In the genomic region with DNA sequence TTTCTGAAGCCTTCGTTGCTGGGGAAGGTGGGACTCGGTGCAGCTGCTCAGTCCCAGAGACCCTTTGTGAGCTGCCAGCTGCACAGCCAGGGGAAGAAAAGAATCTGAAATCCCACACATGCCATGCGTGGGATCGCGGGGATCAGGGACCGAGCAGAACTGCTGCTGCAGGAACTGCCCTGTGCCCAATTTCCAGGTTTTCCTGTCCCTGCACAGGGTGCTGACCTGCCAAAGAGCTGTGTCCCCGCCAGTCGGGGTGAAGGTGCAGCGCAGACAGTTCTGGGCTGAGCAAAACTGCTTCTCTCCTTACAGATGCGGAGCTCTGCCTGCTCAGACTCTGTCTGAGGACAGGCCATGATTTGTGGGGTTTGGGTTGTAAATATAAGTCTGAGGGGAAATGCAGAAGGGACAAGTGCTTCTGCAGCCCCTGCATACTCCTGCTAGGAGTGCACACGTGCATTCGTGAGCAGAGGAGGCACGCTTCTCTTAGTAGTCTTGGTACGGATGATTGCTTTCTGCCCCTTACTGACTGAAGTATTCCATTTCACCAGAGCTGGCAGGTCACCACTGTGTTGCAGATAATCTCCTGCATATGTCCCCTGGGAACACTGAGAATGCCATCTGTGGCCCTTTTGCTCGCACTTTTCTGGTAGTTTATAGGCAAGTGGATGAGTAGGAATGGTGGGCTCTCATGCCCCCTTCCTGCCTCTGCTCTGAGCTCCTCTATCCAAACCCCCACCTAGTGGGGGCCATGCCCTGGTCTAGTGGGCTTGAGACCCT, we compare ENCODE assay signal across 19 cellular contexts.
DNase-seq lines count a peak whose midpoint lies in the region; ATAC-seq and TF ChIP-seq lines count a peak whose summit lies in the region.
"Had no signal": no experiment of that assay in that cellular context is flagged by ENCODE, and none has a peak within 500 bp of the region (broad histone marks: within the 10 kb centered on the region; RNA-seq: fewer than 3 reads in every experiment).

No MANE protein-coding gene starts in this region.

- H3K27ac ChIP-seq in trophoblast cell (ENCODE audit: low read depth, low read length), result no peak overlapping the region
- H3K27ac ChIP-seq in A673 (ENCODE audit: low read depth, low read length, poor library complexity, severe bottlenecking), result no peak overlapping the region
- H3K27ac ChIP-seq: A549, SJCRH30 had no signal

- H3K4me2 ChIP-seq in trophoblast cell (ENCODE audit: low read length), result no peak overlapping the region
- H3K4me2 ChIP-seq: A549 had no signal

- no peak overlapping the region for H4K12ac ChIP-seq in trophoblast cell (ENCODE audit: low read depth, low read length)

- BruUV-seq in A673 (replicated peaks; lab: Mats Ljungman, UMichigan), result no TSS peak

- H3K9me3 Mint-ChIP-seq in activated naive CD4-positive, alpha-beta T cell treated with anti-CD3 and anti-CD28 coated beads, Interleukin-2, amount 50 U/mL, for 72 hours, result no peaks in the 10 kb centered on the region
- H3K9me3 Mint-ChIP-seq: CD4-positive, CD25-positive, alpha-beta regulatory T cell; T-cell had no signal

- no peak overlapping the region for H3K23ac ChIP-seq in trophoblast cell (ENCODE audit: low read length)

- H3K14ac ChIP-seq in trophoblast cell (ENCODE audit: low read length), result peak overlapping the region; percentile 54

- peak overlapping the region; percentile 62 for H2BK5ac ChIP-seq in trophoblast cell (ENCODE audit: low read depth, low read length, poor library complexity)

- H3K4me1 ChIP-seq in trophoblast cell (ENCODE audit: control insufficient read depth in 1 of 2, insufficient read depth in 2 of 2, low read length in 2 of 2) (peaks cover 36 to 52% of the 10 kb centered on the region in 2 experiments), A673 (ENCODE audit: insufficient read depth, low read length, poor library complexity, severe bottlenecking) (no peaks in the 10 kb centered on the region)
- H3K4me1 ChIP-seq: A549 had no signal

- H3K27ac Mint-ChIP-seq in activated naive CD4-positive, alpha-beta T cell treated with anti-CD3 and anti-CD28 coated beads, Interleukin-2, amount 50 U/mL, for 72 hours, result peak overlapping the region in 1 of 2 donors; percentile 36
- H3K27ac Mint-ChIP-seq: CD4-positive, CD25-positive, alpha-beta regulatory T cell; T-cell had no signal

- CTCF ChIA-PET in A673 (lab: Charles Lee), result no interaction called here

- POLR2A ChIA-PET in A673 (lab: Charles Lee; ENCODE audit: low non-redundant PET), result no interaction called here

- peak overlapping the region; percentile 48 for H4K91ac ChIP-seq in trophoblast cell (ENCODE audit: low read depth, low read length)

- peak overlapping the region; percentile 41 for H2BK12ac ChIP-seq in trophoblast cell (ENCODE audit: low read length)

- H3K27me3 ChIP-seq in trophoblast cell (ENCODE audit: insufficient read depth, low read length) (no peaks in the 10 kb centered on the region), A673 (replicated peaks; ENCODE audit: insufficient read depth, low read depth, low read length, poor library complexity) (no peaks in the 10 kb centered on the region)
- H3K27me3 ChIP-seq: SJCRH30 had no signal

- no peak overlapping the region for H3K4ac ChIP-seq in trophoblast cell (ENCODE audit: low read depth, low read length)

- DNase-seq in D341Med (ENCODE audit: low spot score), result peak; percentile 69
- peak; percentile 62 for DNase-seq in NCI-H1694 treated with DMSO at 0.1 percent for 48 hours (lab: John Stamatoyannopoulos, UW)
- peak; percentile 83 for DNase-seq in NCI-H82 (lab: John Stamatoyannopoulos, UW)
- DNase-seq in trophoblast cell, result no peak
- DNase-seq in kidney glomerular epithelial cell (lab: John Stamatoyannopoulos, UW), result no peak
- no peak for DNase-seq in activated naive CD4-positive, alpha-beta T cell treated with anti-CD3 and anti-CD28 coated beads, Interleukin-2, amount 50 U/mL, for 72 hours (ENCODE audit: low spot score in 2 of 2)
- DNase-seq in A673 (ENCODE audit: low spot score), result no peak
- DNase-seq: CD4-positive, CD25-positive, alpha-beta regulatory T cell; GOT3; HCEC 1CT; Kasumi-1; NCI-H1930; NCI-H446 treated with DMSO at 0.1 percent for 48 hours; NCI-H748 treated with DMSO at 0.1 percent for 48 hours; OCI-M1; SJCRH30; T-cell had no signal

- no peak for ATAC-seq in GM18868 (IDR thresholded peaks at IDR 0.05; ENCODE audit: unreplicated experiment)
- no peak for ATAC-seq in activated naive CD4-positive, alpha-beta T cell treated with anti-CD3 and anti-CD28 coated beads, Interleukin-2, amount 50 U/mL, for 72 hours
- ATAC-seq: A549, T-cell had no signal

- H3K18ac ChIP-seq in trophoblast cell (ENCODE audit: low read length), result peak overlapping the region; percentile 69

- peaks cover 9% of the 10 kb centered on the region for H3K79me2 ChIP-seq in trophoblast cell (ENCODE audit: control insufficient read depth, insufficient read depth, low read length, poor library complexity)

- H3K9ac ChIP-seq in trophoblast cell (ENCODE audit: low read length), result no peak overlapping the region

- H3K36me3 ChIP-seq in trophoblast cell (ENCODE audit: control insufficient read depth in 1 of 2, insufficient read depth in 2 of 2, low read length in 2 of 2) (peaks cover 13 to 21% of the 10 kb centered on the region in 2 experiments), A673 (ENCODE audit: insufficient read depth, low read length, poor library complexity, severe bottlenecking) (no peaks in the 10 kb centered on the region)
- H3K36me3 ChIP-seq: SJCRH30 had no signal

- no peaks in the 10 kb centered on the region for H3K36me3 Mint-ChIP-seq in activated naive CD4-positive, alpha-beta T cell treated with anti-CD3 and anti-CD28 coated beads, Interleukin-2, amount 50 U/mL, for 72 hours
- H3K36me3 Mint-ChIP-seq: CD4-positive, CD25-positive, alpha-beta regulatory T cell; T-cell had no signal

- H2AFZ ChIP-seq in trophoblast cell (ENCODE audit: insufficient read depth, low read length, poor library complexity), result no peak overlapping the region

- no peaks in the 10 kb centered on the region for H3K9me3 ChIP-seq in trophoblast cell (ENCODE audit: insufficient read depth, low read depth, low read length)
- no peaks in the 10 kb centered on the region for H3K9me3 ChIP-seq in A673 (ENCODE audit: low read depth, low read length, poor library complexity, severe bottlenecking)
- H3K9me3 ChIP-seq: A549, SJCRH30 had no signal

- peaks cover 38% of the 10 kb centered on the region for H3K79me1 ChIP-seq in trophoblast cell (ENCODE audit: low read length)

- TF ChIP-seq CTCF in A673 (conservative IDR thresholded peaks at IDR 0.05; ENCODE audit: low read depth, low read length), result no peak

- H3K4me3 ChIP-seq in trophoblast cell (ENCODE audit: low read depth, low read length), result no peak overlapping the region
- no peak overlapping the region for H3K4me3 ChIP-seq in A673 (ENCODE audit: low read depth, low read length, poor library complexity, severe bottlenecking)
- H3K4me3 ChIP-seq: A549, SJCRH30 had no signal

- H2AK5ac ChIP-seq in trophoblast cell (ENCODE audit: low read length), result peak overlapping the region; percentile 11

- WGBS in trophoblast cell (ENCODE audit: extremely low coverage, insufficient coverage, insufficient read length), result no CpG with 5 or more reads among the region's 15 CpGs

- peak overlapping the region; percentile 56 for H2BK120ac ChIP-seq in trophoblast cell (ENCODE audit: insufficient read depth, low read length, poor library complexity)

- intact Hi-C loops in A673 (cut with micrococcal nuclease; ENCODE audit: unreplicated experiment), result no loop called here

- peak overlapping the region; percentile 49 for H4K8ac ChIP-seq in trophoblast cell (ENCODE audit: low read depth, low read length)

Comparison
In these comparisons a context has a peak if more than half of its experiments do, and no peak if none do; other contexts are left out.
1. DNase-seq: peak in D341Med (single experiment), NCI-H1694 treated with DMSO at 0.1 percent for 48 hours (single experiment) and NCI-H82 (single experiment); none in trophoblast cell (0 of 2), kidney glomerular epithelial cell (single experiment), activated naive CD4-positive, alpha-beta T cell treated with anti-CD3 and anti-CD28 coated beads, Interleukin-2, amount 50 U/mL, for 72 hours (0 of 2) and A673 (single experiment).